Comparison of ENCODE assay signal across 30 cellular contexts in the genomic region with DNA sequence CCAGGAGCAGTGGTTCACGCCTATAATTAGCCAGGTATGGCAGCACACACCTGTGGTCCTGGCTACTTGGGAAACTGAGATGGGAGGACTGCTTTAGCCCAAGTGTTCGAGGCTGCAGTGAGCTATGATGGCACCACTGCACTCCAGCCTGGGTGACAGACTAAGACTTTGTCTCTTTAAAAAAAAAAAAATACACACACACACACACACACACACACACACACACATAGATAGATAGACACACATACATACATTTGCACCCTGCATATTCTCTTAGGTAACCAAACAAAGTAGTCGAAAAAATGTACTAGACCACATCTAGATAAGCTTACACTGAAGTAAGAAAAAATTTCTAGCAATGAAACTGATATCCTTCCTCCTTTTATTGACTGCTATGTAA.
"Had no signal": no experiment of that assay in that cellular context is flagged by ENCODE, and none has a peak within 500 bp of the region (broad histone marks: within the 10 kb centered on the region; RNA-seq: fewer than 3 reads in every experiment).

No MANE protein-coding gene starts in this region.

- H3K4me3 ChIP-seq: adrenal gland, body of pancreas, breast epithelium, colonic mucosa had no signal

- H3K27ac Mint-ChIP-seq: activated B cell treated with CpG ODN at 0.5 μM for 24 hours; activated CD4-positive, alpha-beta memory T cell treated with anti-CD3 and anti-CD28 coated beads, Interleukin-2, amount 10 ng/mL, durations not matched to agents 7 days and 5 days; activated CD4-positive, alpha-beta T cell treated with anti-CD3 and anti-CD28 coated beads, Interleukin-2, amount 10 ng/mL, durations not matched to agents 7 days and 5 days; activated CD8-positive, alpha-beta memory T cell treated with anti-CD3 and anti-CD28 coated beads, Interleukin-2, amount 10 ng/mL, durations not matched to agents 7 days and 5 days; activated CD8-positive, alpha-beta T cell treated with anti-CD3 and anti-CD28 coated beads, Interleukin-2, amount 10 ng/mL, durations not matched to agents 7 days and 5 days; activated naive CD4-positive, alpha-beta T cell treated with anti-CD3 and anti-CD28 coated beads for 36 hours; activated naive CD8-positive, alpha-beta T cell treated with anti-CD3 and anti-CD28 coated beads for 36 hours; activated T-cell treated with anti-CD3 and anti-CD28 coated beads, Interleukin-2, amount 50 U/mL, for 24 hours; T-cell; T-helper 1 cell treated with Interleukin-12 subunit alpha and Interleukin-12 subunit beta and Interleukin-4 antibody, amounts not matched to agents 30 μg/mL and 1 μg/mL, for 36 hours; T-helper 2 cell treated with Interferon-gamma antibody and Interleukin-4, amounts not matched to agents 5 μg/mL and 100 μg/mL, for 36 hours had no signal

- H3K27me3 Mint-ChIP-seq: activated B cell treated with CpG ODN at 0.5 μM for 24 hours; activated CD4-positive, alpha-beta memory T cell treated with anti-CD3 and anti-CD28 coated beads, Interleukin-2, amount 10 ng/mL, durations not matched to agents 7 days and 5 days; activated CD4-positive, alpha-beta T cell treated with anti-CD3 and anti-CD28 coated beads, Interleukin-2, amount 10 ng/mL, durations not matched to agents 7 days and 5 days; activated CD8-positive, alpha-beta memory T cell treated with anti-CD3 and anti-CD28 coated beads, Interleukin-2, amount 10 ng/mL, durations not matched to agents 7 days and 5 days; activated naive CD8-positive, alpha-beta T cell treated with anti-CD3 and anti-CD28 coated beads for 36 hours; activated T-cell treated with anti-CD3 and anti-CD28 coated beads, Interleukin-2, amount 50 U/mL, for 24 hours; T-cell had no signal

- H3K9me3 Mint-ChIP-seq: activated naive CD4-positive, alpha-beta T cell treated with anti-CD3 and anti-CD28 coated beads for 36 hours had no signal

- H3K4me1 Mint-ChIP-seq: activated B cell treated with CpG ODN at 0.5 μM for 24 hours; activated CD4-positive, alpha-beta T cell treated with anti-CD3 and anti-CD28 coated beads, Interleukin-2, amount 10 ng/mL, durations not matched to agents 7 days and 5 days had no signal

- DNase-seq: activated B cell treated with CpG ODN at 0.5 μM for 24 hours; activated CD4-positive, alpha-beta memory T cell treated with anti-CD3 and anti-CD28 coated beads, Interleukin-2, amount 10 ng/mL, durations not matched to agents 7 days and 5 days; activated CD4-positive, alpha-beta T cell treated with anti-CD3 and anti-CD28 coated beads for 4 hours; activated CD4-positive, alpha-beta T cell treated with anti-CD3 and anti-CD28 coated beads, Interleukin-2, amount 10 ng/mL, durations not matched to agents 7 days and 5 days; activated CD4-positive, alpha-beta T cell treated with anti-CD3 and anti-CD28 coated beads, Interleukin-2, amount 50 U/mL, for 48 hours; activated CD4-positive, CD25-positive, alpha-beta regulatory T cell treated with anti-CD3 and anti-CD28 coated beads, Interleukin-2, amount 50 U/mL, for 72 hours; activated CD8-positive, alpha-beta memory T cell treated with anti-CD3 and anti-CD28 coated beads for 24 hours; activated CD8-positive, alpha-beta memory T cell treated with anti-CD3 and anti-CD28 coated beads, Interleukin-2, amount 10 ng/mL, durations not matched to agents 7 days and 5 days; activated CD8-positive, alpha-beta memory T cell treated with anti-CD3 and anti-CD28 coated beads, Interleukin-2, amount 50 U/mL, for 48 hours; activated CD8-positive, alpha-beta T cell treated with anti-CD3 and anti-CD28 coated beads, Interleukin-2, amount 10 ng/mL, durations not matched to agents 7 days and 5 days; activated effector memory CD4-positive, alpha-beta T cell treated with anti-CD3 and anti-CD28 coated beads, Interleukin-2, amount 50 U/mL, for 16 hours; activated gamma-delta T cell treated with Interleukin-2 at 50 U/mL for 16 hours; activated naive CD4-positive, alpha-beta T cell; activated naive CD4-positive, alpha-beta T cell treated with anti-CD3 and anti-CD28 coated beads for 36 hours; activated naive CD4-positive, alpha-beta T cell treated with anti-CD3 and anti-CD28 coated beads, Interleukin-2, amount 50 U/mL, for 16 hours; activated naive CD8-positive, alpha-beta T cell treated with anti-CD3 and anti-CD28 coated beads for 36 hours; activated T-cell treated with anti-CD3 and anti-CD28 coated beads, Interleukin-2, amount 50 U/mL, for 24 hours; activated T-cell treated with anti-CD3 and anti-CD28 coated beads, Interleukin-2, amount 50 U/mL, for 48 hours; adrenal gland; amniotic stem cell; aorta; body of pancreas; brain microvascular endothelial cell; central memory CD4-positive, alpha-beta T cell; colonic mucosa; T-cell; T-helper 9 cell had no signal

- H3K4me3 Mint-ChIP-seq: activated B cell treated with CpG ODN at 0.5 μM for 24 hours; activated CD4-positive, alpha-beta memory T cell treated with anti-CD3 and anti-CD28 coated beads, Interleukin-2, amount 10 ng/mL, durations not matched to agents 7 days and 5 days; activated CD4-positive, alpha-beta T cell treated with anti-CD3 and anti-CD28 coated beads, Interleukin-2, amount 10 ng/mL, durations not matched to agents 7 days and 5 days; activated CD8-positive, alpha-beta memory T cell treated with anti-CD3 and anti-CD28 coated beads, Interleukin-2, amount 10 ng/mL, durations not matched to agents 7 days and 5 days; activated CD8-positive, alpha-beta T cell treated with anti-CD3 and anti-CD28 coated beads, Interleukin-2, amount 10 ng/mL, durations not matched to agents 7 days and 5 days; activated naive CD4-positive, alpha-beta T cell treated with anti-CD3 and anti-CD28 coated beads for 36 hours; activated naive CD8-positive, alpha-beta T cell treated with anti-CD3 and anti-CD28 coated beads for 36 hours; activated T-cell treated with anti-CD3 and anti-CD28 coated beads, Interleukin-2, amount 50 U/mL, for 24 hours; T-cell; T-helper 1 cell treated with Interleukin-12 subunit alpha and Interleukin-12 subunit beta and Interleukin-4 antibody, amounts not matched to agents 30 μg/mL and 1 μg/mL, for 36 hours; T-helper 2 cell treated with Interferon-gamma antibody and Interleukin-4, amounts not matched to agents 5 μg/mL and 100 μg/mL, for 36 hours had no signal
